ENCODE assay signal across 16 cellular contexts in the genomic region with DNA sequence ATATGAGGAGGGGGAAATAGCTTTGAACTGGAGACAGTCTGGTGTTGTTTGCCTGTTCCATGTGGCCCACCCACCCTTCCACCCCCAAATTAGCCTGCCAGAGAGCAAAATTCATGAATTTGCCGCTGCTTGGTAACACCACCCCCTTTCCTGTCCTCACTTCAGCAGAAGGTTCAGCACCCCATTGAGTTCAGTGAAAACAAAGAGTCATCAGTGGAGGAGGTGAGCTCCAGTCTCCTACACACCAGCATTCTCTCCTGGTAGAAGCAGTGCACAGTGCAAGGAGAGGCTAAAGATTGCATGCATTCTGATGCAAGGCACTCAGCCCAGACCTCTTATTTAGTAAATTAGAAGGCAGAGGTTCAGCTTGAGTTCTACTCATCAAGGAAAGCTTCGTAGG.
A peak's percentile ranks its signal among the peaks of the same experiment; 100 is the strongest.
DNase-seq lines count a peak whose midpoint lies in the region; ATAC-seq and TF ChIP-seq lines count a peak whose summit lies in the region.
"Had no signal": no experiment of that assay in that cellular context is flagged by ENCODE, and none has a peak within 500 bp of the region (broad histone marks: within the 10 kb centered on the region; RNA-seq: fewer than 3 reads in every experiment).

No MANE protein-coding gene starts in this region.

- no peak overlapping the region for H3K9ac ChIP-seq in H9 (ENCODE audit: extremely low read depth, insufficient read length, low read length)

- TF ChIP-seq POLR2A in body of pancreas (IDR thresholded peaks at IDR 0.05) = no peak

- no peak overlapping the region for H2BK120ac ChIP-seq in H9 (ENCODE audit: low read depth, low read length, poor library complexity, severe bottlenecking)

- H3K4me1 ChIP-seq in H9 (ENCODE audit: insufficient read depth, low read length) (peaks cover 6% of the 10 kb centered on the region), body of pancreas (no peaks in the 10 kb centered on the region)
- H3K4me1 ChIP-seq: BE2C had no signal

- intact Hi-C loops in body of pancreas (cut with DNase I) = no loop called here

- H3K4me3 ChIP-seq in foreskin fibroblast (ENCODE audit: low read depth in 1 of 2, low read length in 2 of 2) (no peak overlapping the region), body of pancreas (no peak overlapping the region)
- H3K4me3 ChIP-seq: K562 had no signal

- no CpG with 5 or more reads among the region's 2 CpGs for WGBS in H9 (ENCODE audit: extremely low coverage, insufficient read length, low lambda C conversion rate)
- whole genome bisulfite sequencing in body of pancreas, 2 donors = 43 to 63% methylated on average over 2 of the region's 2 CpGs

- no peaks in the 10 kb centered on the region; a peak in 1 of 7 replicates for H3K36me3 Mint-ChIP-seq in H9 (ENCODE audit: insufficient read depth in 1 of 3, low read depth in 3 of 3)
- H3K36me3 Mint-ChIP-seq: CD4-positive, alpha-beta memory T cell had no signal

- no peak overlapping the region for H4K5ac ChIP-seq in H9 (ENCODE audit: insufficient read length, low read depth, low read length)

- H3K4me3 Mint-ChIP-seq in H9 = no peak overlapping the region; a peak in 1 of 5 replicates
- H3K4me3 Mint-ChIP-seq: CD4-positive, alpha-beta memory T cell had no signal

- H3K27ac ChIP-seq in H9 (ENCODE audit: insufficient read length, low read depth, low read length) = no peak overlapping the region
- no peak overlapping the region for H3K27ac ChIP-seq in body of pancreas

- no peaks in the 10 kb centered on the region for H3K23me2 ChIP-seq in H9 (ENCODE audit: insufficient read length, low read depth, low read length, poor library complexity, severe bottlenecking)

- H2AFZ ChIP-seq in H9 (ENCODE audit: low read length) = peak overlapping the region; percentile 48

- H2BK12ac ChIP-seq in H9 (ENCODE audit: insufficient read length, low read depth, low read length) = no peak overlapping the region

- no peak overlapping the region for H3K14ac ChIP-seq in H9 (ENCODE audit: insufficient read depth, low read length)

- H2BK5ac ChIP-seq in H9 (ENCODE audit: insufficient read length, low read length) = no peak overlapping the region

- no peak overlapping the region for H3K4ac ChIP-seq in H9 (ENCODE audit: low read depth, low read length)

- no peaks in the 10 kb centered on the region for H3K9me3 ChIP-seq in H9 (ENCODE audit: control insufficient read depth, low read depth, low read length)
- H3K9me3 ChIP-seq in body of pancreas = no peaks in the 10 kb centered on the region
- H3K9me3 ChIP-seq: BE2C had no signal

- TF ChIP-seq CTCF in H9 (conservative IDR thresholded peaks at IDR 0.05) (no peak), foreskin fibroblast (IDR thresholded peaks at IDR 0.05; ENCODE audit: low read depth, low read length) (no peak), body of pancreas (IDR thresholded peaks at IDR 0.05) (no peak)

- no peak for ATAC-seq in HG03025 (IDR thresholded peaks at IDR 0.05; ENCODE audit: low FRiP score, unreplicated experiment)
- ATAC-seq in GM21717 (IDR thresholded peaks at IDR 0.05; ENCODE audit: unreplicated experiment) = no peak
- ATAC-seq in body of pancreas = no peak
- ATAC-seq: K562 had no signal

- H3T11ph ChIP-seq in H9 (ENCODE audit: low read length) = no peak overlapping the region

- H2BK20ac ChIP-seq in H9 (ENCODE audit: low read depth, low read length, poor library complexity, severe bottlenecking) = no peak overlapping the region

- no peaks in the 10 kb centered on the region for H3K27me3 Mint-ChIP-seq in H9 (ENCODE audit: low read depth)

- no peak overlapping the region for H3K18ac ChIP-seq in H9 (ENCODE audit: insufficient read length, low read depth, low read length)

- no peak overlapping the region for H4K91ac ChIP-seq in H9 (ENCODE audit: insufficient read length, low read depth, low read length)

- peaks cover 0 to 3% of the 10 kb centered on the region in 2 experiments; a peak in 1 of 5 replicates for H3K9me3 Mint-ChIP-seq in H9

- no peak overlapping the region for H3K4me2 ChIP-seq in H9 (ENCODE audit: insufficient read depth, insufficient read length, low read length)

- no peak for DNase-seq in H9
- peak; percentile 40 for DNase-seq in amniotic epithelial cell (ENCODE audit: low read depth)
- DNase-seq in foreskin fibroblast = peak; percentile 1 to 6
- DNase-seq in nucleus accumbens (lab: John Stamatoyannopoulos, UW) = peak in 30 of 56 donors; percentile 2 to 70 (median 29)
- DNase-seq in SHP77 treated with DMSO at 0.1 percent for 48 hours (lab: John Stamatoyannopoulos, UW) = no peak
- no peak for DNase-seq in body of pancreas
- DNase-seq: BE2C; CD4-positive, alpha-beta memory T cell; DMS79; H7; NCI-H1048; NCI-H1694; SIG-M5 had no signal

- H3K27me3 ChIP-seq in H9 (ENCODE audit: insufficient read depth, low read length) (no peaks in the 10 kb centered on the region; the same call in 1 of the 2 replicates), body of pancreas (no peaks in the 10 kb centered on the region)
- H3K27me3 ChIP-seq: BE2C had no signal

- peak overlapping the region in 2 of 3 experiments; percentile 66 to 76; a peak in 4 of 7 replicates for H3K27ac Mint-ChIP-seq in H9
- H3K27ac Mint-ChIP-seq: CD4-positive, alpha-beta memory T cell had no signal

- no peak overlapping the region for H2AK5ac ChIP-seq in H9 (ENCODE audit: insufficient read length, low read length)

- no peaks in the 10 kb centered on the region for H3K36me3 ChIP-seq in body of pancreas (replicated peaks in 1 of 2; ENCODE audit: insufficient read depth in 1 of 2, low read depth in 2 of 2)
- H3K36me3 ChIP-seq: BE2C had no signal

- no peaks in the 10 kb centered on the region for H4K20me1 ChIP-seq in H9 (ENCODE audit: control insufficient read depth, insufficient read depth, insufficient read length)

- no peak overlapping the region for H3K56ac ChIP-seq in H9 (ENCODE audit: insufficient read length, low read depth, low read length)

- H3K23ac ChIP-seq in H9 (ENCODE audit: insufficient read length, low read depth, low read length) = no peak overlapping the region

- no peaks in the 10 kb centered on the region for H3K79me2 ChIP-seq in H9 (ENCODE audit: insufficient read depth, low read length)

- peaks cover 9 to 15% of the 10 kb centered on the region in 2 experiments for H3K4me1 Mint-ChIP-seq in H9
- H3K4me1 Mint-ChIP-seq: CD4-positive, alpha-beta memory T cell had no signal

- H3K79me1 ChIP-seq in H9 (ENCODE audit: insufficient read depth, low read depth, low read length, poor library complexity, severe bottlenecking) = no peaks in the 10 kb centered on the region

- H4K8ac ChIP-seq in H9 (replicated peaks; ENCODE audit: insufficient read length, low read depth, low read length) = no peak overlapping the region

- H2BK15ac ChIP-seq in H9 (ENCODE audit: low read depth, low read length) = no peak overlapping the region

Comparison
In these comparisons a context has a peak if more than half of its experiments do, and no peak if none do; other contexts are left out.
1. DNase-seq: peak in amniotic epithelial cell (single experiment), foreskin fibroblast (2 of 2) and nucleus accumbens (30 of 56); none in H9 (single experiment), SHP77 treated with DMSO at 0.1 percent for 48 hours (single experiment) and body of pancreas (0 of 4).